23 cellular contexts compared by ENCODE assay signal in the genomic region with DNA sequence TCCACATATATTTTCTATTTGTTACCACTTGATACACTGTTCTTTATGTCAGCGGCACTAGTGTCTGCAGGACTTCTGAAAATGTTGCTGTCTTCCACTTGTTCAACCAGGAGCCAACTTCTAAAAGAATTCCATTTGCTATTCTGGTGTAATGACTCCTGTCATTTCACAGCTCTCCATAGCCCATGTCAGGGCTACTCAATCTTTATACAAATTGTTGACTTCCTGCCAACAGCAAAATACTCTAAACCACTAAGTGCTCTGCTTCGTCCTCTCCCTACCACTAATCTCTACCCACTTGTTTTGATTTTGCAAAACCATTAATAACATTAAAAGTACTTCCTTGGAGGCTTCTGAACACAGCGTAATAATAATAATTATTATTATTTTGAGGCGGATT. TPM values are rescaled to one million over a fixed set of nuclear protein-coding genes. Genes with fewer than 3 reads are reported as not detected.
DNase-seq lines count a peak whose midpoint lies in the region; TF ChIP-seq lines count a peak whose summit lies in the region.
"Had no signal": no experiment of that assay in that cellular context is flagged by ENCODE, and none has a peak within 500 bp of the region (broad histone marks: within the 10 kb centered on the region; RNA-seq: fewer than 3 reads in every experiment).

No MANE protein-coding gene starts in this region.

- H3K4me1 ChIP-seq in tibial nerve, result no peaks in the 10 kb centered on the region
- no peaks in the 10 kb centered on the region for H3K4me1 ChIP-seq in tibial artery
- H3K4me1 ChIP-seq: foreskin keratinocyte, transverse colon had no signal

- no peaks in the 10 kb centered on the region for H3K36me3 Mint-ChIP-seq in activated CD4-positive, alpha-beta memory T cell treated with anti-CD3 and anti-CD28 coated beads, Interleukin-2, amount 10 ng/mL, durations not matched to agents 7 days and 5 days (ENCODE audit: low read depth)
- H3K36me3 Mint-ChIP-seq: activated naive CD8-positive, alpha-beta T cell treated with anti-CD3 and anti-CD28 coated beads, Interleukin-2, amount 10 ng/mL, durations not matched to agents 7 days and 5 days had no signal

- TF ChIP-seq CTCF in tibial nerve (IDR thresholded peaks at IDR 0.05) (no peak), tibial artery (IDR thresholded peaks at IDR 0.05) (no peak)

- H3K9me3 Mint-ChIP-seq in activated CD4-positive, alpha-beta memory T cell treated with anti-CD3 and anti-CD28 coated beads, Interleukin-2, amount 10 ng/mL, durations not matched to agents 7 days and 5 days, result no peaks in the 10 kb centered on the region
- H3K9me3 Mint-ChIP-seq: activated naive CD8-positive, alpha-beta T cell treated with anti-CD3 and anti-CD28 coated beads, Interleukin-2, amount 10 ng/mL, durations not matched to agents 7 days and 5 days; stimulated activated memory B cell treated with anti-CD40 and anti-IgM and Interleukin-4, amounts not matched to agents 10 μg/mL and 1 μg/mL and 100 μg/mL, for 72 hours had no signal

- peak; percentile 2 for DNase-seq in NOMO-1 treated with DMSO at 0.1 percent for 48 hours (lab: John Stamatoyannopoulos, UW; ENCODE audit: unreplicated experiment)
- no peak for DNase-seq in NOMO-1 (lab: John Stamatoyannopoulos, UW; ENCODE audit: unreplicated experiment in 2 of 2)
- DNase-seq in NCI-H1105 treated with DMSO at 0.1 percent for 48 hours (lab: John Stamatoyannopoulos, UW), result peak; percentile 74
- peak; percentile 50 for DNase-seq in glomerular visceral epithelial cell (ENCODE audit: extremely low spot score)
- peak; percentile 48 for DNase-seq in stromal cell of bone marrow (ENCODE audit: low read depth)
- no peak for DNase-seq in tibial nerve (ENCODE audit: low spot score in 2 of 2)
- no peak for DNase-seq in tibial artery
- no peak for DNase-seq in activated CD4-positive, alpha-beta memory T cell treated with anti-CD3 and anti-CD28 coated beads, Interleukin-2, amount 10 ng/mL, durations not matched to agents 7 days and 5 days
- DNase-seq: activated CD4-positive, alpha-beta T cell treated with anti-CD3 and anti-CD28 coated beads for 1 hour; activated naive CD8-positive, alpha-beta T cell treated with anti-CD3 and anti-CD28 coated beads, Interleukin-2, amount 10 ng/mL, durations not matched to agents 7 days and 5 days; foreskin keratinocyte; GDM1; GOT3; KBM-7; NCI-H1048; right lobe of liver; T-helper 9 cell; transverse colon had no signal

- H3K27me3 ChIP-seq in tibial nerve, result no peaks in the 10 kb centered on the region
- H3K27me3 ChIP-seq in tibial artery, result no peaks in the 10 kb centered on the region
- H3K27me3 ChIP-seq: foreskin keratinocyte, right lobe of liver, transverse colon had no signal

- POLR2A ChIA-PET in activated CD4-positive, alpha-beta memory T cell treated with anti-CD3 and anti-CD28 coated beads, Interleukin-2, amount 10 ng/mL, durations not matched to agents 7 days and 5 days (lab: Charles Lee), result no interaction called here

- H3K27me3 Mint-ChIP-seq in activated CD4-positive, alpha-beta memory T cell treated with anti-CD3 and anti-CD28 coated beads, Interleukin-2, amount 10 ng/mL, durations not matched to agents 7 days and 5 days, result no peaks in the 10 kb centered on the region
- H3K27me3 Mint-ChIP-seq: activated naive CD8-positive, alpha-beta T cell treated with anti-CD3 and anti-CD28 coated beads, Interleukin-2, amount 10 ng/mL, durations not matched to agents 7 days and 5 days; stimulated activated memory B cell treated with anti-CD40 and anti-IgM and Interleukin-4, amounts not matched to agents 10 μg/mL and 1 μg/mL and 100 μg/mL, for 72 hours had no signal

- TF ChIP-seq EP300 in tibial nerve (IDR thresholded peaks at IDR 0.05), result no peak

- H3K27ac Mint-ChIP-seq in activated CD4-positive, alpha-beta memory T cell treated with anti-CD3 and anti-CD28 coated beads, Interleukin-2, amount 10 ng/mL, durations not matched to agents 7 days and 5 days, result no peak overlapping the region
- H3K27ac Mint-ChIP-seq: activated naive CD8-positive, alpha-beta T cell treated with anti-CD3 and anti-CD28 coated beads, Interleukin-2, amount 10 ng/mL, durations not matched to agents 7 days and 5 days; stimulated activated memory B cell treated with anti-CD40 and anti-IgM and Interleukin-4, amounts not matched to agents 10 μg/mL and 1 μg/mL and 100 μg/mL, for 72 hours had no signal

- H3K4me3 ChIP-seq in tibial nerve, result no peak overlapping the region
- H3K4me3 ChIP-seq in tibial artery, result no peak overlapping the region
- H3K4me3 ChIP-seq: right lobe of liver, SK-N-MC, transverse colon had no signal

- no peak overlapping the region for H3K27ac ChIP-seq in tibial nerve
- no peak overlapping the region for H3K27ac ChIP-seq in tibial artery
- H3K27ac ChIP-seq: C4-2B, foreskin keratinocyte, right lobe of liver, SK-N-MC, transverse colon had no signal

- intact Hi-C loops in tibial artery (cut with DNase I; ENCODE audit: low total_unique reads), result no loop called here

- 55 to 58% methylated on average over 4 of the region's 4 CpGs for WGBS in tibial nerve, 2 donors

- TF ChIP-seq POLR2A in tibial nerve (IDR thresholded peaks at IDR 0.05), result no peak

- no peaks in the 10 kb centered on the region for H3K9me3 ChIP-seq in tibial nerve
- no peaks in the 10 kb centered on the region for H3K9me3 ChIP-seq in tibial artery
- H3K9me3 ChIP-seq: right lobe of liver, transverse colon had no signal

- peaks cover 0 to 8% (median 0%) of the 10 kb centered on the region in 3 donors for H3K36me3 ChIP-seq in tibial nerve
- H3K36me3 ChIP-seq in tibial artery, result peaks cover 0 to 7% (median 5%) of the 10 kb centered on the region in 3 donors
- H3K36me3 ChIP-seq: right lobe of liver, transverse colon had no signal

- CTCF ChIA-PET in activated CD4-positive, alpha-beta memory T cell treated with anti-CD3 and anti-CD28 coated beads, Interleukin-2, amount 10 ng/mL, durations not matched to agents 7 days and 5 days (lab: Charles Lee), result no interaction called here

- no peaks in the 10 kb centered on the region for H3K4me1 Mint-ChIP-seq in activated CD4-positive, alpha-beta memory T cell treated with anti-CD3 and anti-CD28 coated beads, Interleukin-2, amount 10 ng/mL, durations not matched to agents 7 days and 5 days
- H3K4me1 Mint-ChIP-seq: stimulated activated memory B cell treated with anti-CD40 and anti-IgM and Interleukin-4, amounts not matched to agents 10 μg/mL and 1 μg/mL and 100 μg/mL, for 72 hours had no signal

- no peak overlapping the region for H3K4me3 Mint-ChIP-seq in activated CD4-positive, alpha-beta memory T cell treated with anti-CD3 and anti-CD28 coated beads, Interleukin-2, amount 10 ng/mL, durations not matched to agents 7 days and 5 days
- H3K4me3 Mint-ChIP-seq: activated naive CD8-positive, alpha-beta T cell treated with anti-CD3 and anti-CD28 coated beads, Interleukin-2, amount 10 ng/mL, durations not matched to agents 7 days and 5 days; stimulated activated memory B cell treated with anti-CD40 and anti-IgM and Interleukin-4, amounts not matched to agents 10 μg/mL and 1 μg/mL and 100 μg/mL, for 72 hours had no signal

RNA-seq across cellular contexts. Expression of a gene that starts 7.2 kb away (rescaled TPM):
- 10 to 100 TPM in 3 of 4 donors, 1 to 10 TPM in 1; 8.7 to 30.2 (median 26.1) TPM for total RNA-seq in tibial nerve
- total RNA-seq in activated CD4-positive, alpha-beta memory T cell treated with anti-CD3 and anti-CD28 coated beads, Interleukin-2, amount 10 ng/mL, durations not matched to agents 7 days and 5 days, result 1 to 10 TPM; 5.2 to 5.3 TPM

RNA-seq across cellular contexts. Expression of a gene that starts 43.0 kb away (rescaled TPM):
- not detected for total RNA-seq in tibial nerve
- not detected for total RNA-seq in activated CD4-positive, alpha-beta memory T cell treated with anti-CD3 and anti-CD28 coated beads, Interleukin-2, amount 10 ng/mL, durations not matched to agents 7 days and 5 days
- total RNA-seq: activated CD8-positive, alpha-beta memory T cell treated with anti-CD3 and anti-CD28 coated beads for 36 hours; activated naive CD8-positive, alpha-beta T cell treated with anti-CD3 and anti-CD28 coated beads, Interleukin-2, amount 10 ng/mL, durations not matched to agents 7 days and 5 days; dermis microvascular lymphatic vessel endothelial cell; foreskin keratinocyte had no signal

Comparison
In these comparisons a context has a peak if more than half of its experiments do, and no peak if none do; other contexts are left out.
1. DNase-seq: peak in NOMO-1 treated with DMSO at 0.1 percent for 48 hours (single experiment), NCI-H1105 treated with DMSO at 0.1 percent for 48 hours (single experiment), glomerular visceral epithelial cell (single experiment) and stromal cell of bone marrow (single experiment); none in NOMO-1 (0 of 2), tibial nerve (0 of 2), tibial artery (0 of 2) and activated CD4-positive, alpha-beta memory T cell treated with anti-CD3 and anti-CD28 coated beads, Interleukin-2, amount 10 ng/mL, durations not matched to agents 7 days and 5 days (single experiment).